Comparison of ENCODE assay signal across 8 cellular contexts in genomic region chr10:63173468-63174227, GRCh38. TPM values are rescaled to one million over a fixed set of nuclear protein-coding genes. Genes with fewer than 3 reads are reported as not detected.
DNase-seq lines count a peak whose midpoint lies in the region; ATAC-seq and TF ChIP-seq lines count a peak whose summit lies in the region.

No MANE protein-coding gene starts in this region.

- H3K9me3 ChIP-seq in mammary epithelial cell (replicated peaks; ENCODE audit: insufficient read depth, low read length): no peaks in the 10 kb centered on the region

- no peaks in the 10 kb centered on the region for H3K27me3 ChIP-seq in mammary epithelial cell (ENCODE audit: insufficient read depth, low read length)

- CTCF ChIA-PET in activated CD8-positive, alpha-beta T cell treated with anti-CD3 and anti-CD28 coated beads, Interleukin-2, amount 10 ng/mL, durations not matched to agents 7 days and 5 days (lab: Charles Lee): interaction anchor here (0.7 to 2.4 kb wide), 4 partner anchors 15 to 547 kb away, joined by 3 to 15 read pairs (median 8); partner anchors contain the start of gene NRBF2
- CTCF ChIA-PET in mammary epithelial cell (lab: Charles Lee; ENCODE audit: low non-redundant PET): no interaction called here

- H3K4me1 Mint-ChIP-seq in activated CD8-positive, alpha-beta T cell treated with anti-CD3 and anti-CD28 coated beads, Interleukin-2, amount 10 ng/mL, durations not matched to agents 7 days and 5 days (ENCODE audit: low read depth): peaks cover 77% of the 10 kb centered on the region

- in situ Hi-C loops in mammary epithelial cell (cut with MboI; ENCODE audit: low sequenced_read_pairs in 2 of 2): no loop called here

- no peaks in the 10 kb centered on the region for H4K20me1 ChIP-seq in mammary epithelial cell (ENCODE audit: insufficient read depth, low read length)

- intact Hi-C loops in mammary epithelial cell (cut with micrococcal nuclease): no loop called here

- H3K36me3 ChIP-seq in mammary epithelial cell (ENCODE audit: insufficient read depth, low read length): peaks cover 30% of the 10 kb centered on the region

- H3K27ac ChIP-seq in mammary epithelial cell (ENCODE audit: insufficient read depth, low read depth, low read length): no peak overlapping the region

- no peak overlapping the region for H2AFZ ChIP-seq in mammary epithelial cell (ENCODE audit: low read depth, low read length)

- dilution Hi-C loops in mammary epithelial cell (cut with HindIII; ENCODE audit: low sequenced_read_pairs): no loop called here

- no peak overlapping the region for H3K4me2 ChIP-seq in mammary epithelial cell (ENCODE audit: insufficient read depth, low read depth, low read length)

- H3K9me3 Mint-ChIP-seq in activated CD8-positive, alpha-beta T cell treated with anti-CD3 and anti-CD28 coated beads, Interleukin-2, amount 10 ng/mL, durations not matched to agents 7 days and 5 days (ENCODE audit: insufficient read depth): no peaks in the 10 kb centered on the region

- H3K4me3 Mint-ChIP-seq in activated CD8-positive, alpha-beta T cell treated with anti-CD3 and anti-CD28 coated beads, Interleukin-2, amount 10 ng/mL, durations not matched to agents 7 days and 5 days: peak overlapping the region; percentile 43

- no peaks in the 10 kb centered on the region for H3K27me3 Mint-ChIP-seq in activated CD8-positive, alpha-beta T cell treated with anti-CD3 and anti-CD28 coated beads, Interleukin-2, amount 10 ng/mL, durations not matched to agents 7 days and 5 days (ENCODE audit: low read depth)

- ATAC-seq in GM19395 (IDR thresholded peaks at IDR 0.05; ENCODE audit: unreplicated experiment) (peak; percentile 100), HG03095 (IDR thresholded peaks at IDR 0.05; ENCODE audit: unreplicated experiment) (peak; percentile 98)
- peak; percentile 95 for ATAC-seq in activated CD8-positive, alpha-beta T cell treated with anti-CD3 and anti-CD28 coated beads, Interleukin-2, amount 10 ng/mL, durations not matched to agents 7 days and 5 days

- BruUV-seq in mammary epithelial cell (replicated peaks; lab: Mats Ljungman, UMichigan): no TSS peak

- H3K4me1 ChIP-seq in mammary epithelial cell (ENCODE audit: insufficient read depth, low read length): no peaks in the 10 kb centered on the region

- WGBS in mammary epithelial cell (ENCODE audit: low coverage, missing lambda C conversion rate): 95% methylated on average over 1 of the region's 1 CpG

- no peaks in the 10 kb centered on the region for H3K79me2 ChIP-seq in mammary epithelial cell (ENCODE audit: insufficient read depth, low read length)

- H3K9ac ChIP-seq in mammary epithelial cell (ENCODE audit: insufficient read depth, low read length): no peak overlapping the region

- H3K27ac Mint-ChIP-seq in activated CD8-positive, alpha-beta T cell treated with anti-CD3 and anti-CD28 coated beads, Interleukin-2, amount 10 ng/mL, durations not matched to agents 7 days and 5 days: peak overlapping the region; percentile 88

- H3K4me3 ChIP-seq in GM08714 (ENCODE audit: low read length): peak overlapping the region; percentile 52; the same call in 1 of the 2 replicates
- H3K4me3 ChIP-seq in mammary epithelial cell (replicated peaks in 1 of 3; ENCODE audit: insufficient read depth in 1 of 3, low read depth in 2 of 3, low read length in 3 of 3): no peak overlapping the region

- POLR2A ChIA-PET in activated CD8-positive, alpha-beta T cell treated with anti-CD3 and anti-CD28 coated beads, Interleukin-2, amount 10 ng/mL, durations not matched to agents 7 days and 5 days (lab: Charles Lee): interaction anchor here (1.4 to 1.9 kb wide), 4 partner anchors 41 to 457 kb away, joined by 3 to 8 read pairs (median 6); partner anchors contain the start of gene NRBF2

- peaks cover 82% of the 10 kb centered on the region for H3K36me3 Mint-ChIP-seq in activated CD8-positive, alpha-beta T cell treated with anti-CD3 and anti-CD28 coated beads, Interleukin-2, amount 10 ng/mL, durations not matched to agents 7 days and 5 days (ENCODE audit: low read depth)

- DNase-seq in activated CD8-positive, alpha-beta T cell treated with anti-CD3 and anti-CD28 coated beads, Interleukin-2, amount 10 ng/mL, durations not matched to agents 7 days and 5 days: no peak
- DNase-seq in HCEC 1CT (no peak), Ammon's horn (ENCODE audit: low spot score) (no peak), mammary epithelial cell (no peak), HPDE6-E6E7 (ENCODE audit: extremely low spot score) (no peak)

- no peak for TF ChIP-seq CTCF in mammary epithelial cell (conservative IDR thresholded peaks at IDR 0.05 in 1 of 2, IDR thresholded peaks at IDR 0.05 in 1 of 2; ENCODE audit: extremely low read depth in 1 of 2, insufficient read depth in 1 of 2, low read depth in 1 of 2, low read length in 2 of 2)

RNA-seq across cellular contexts. Expression of gene NRBF2, which starts 40.5 kb away (rescaled TPM):
- 10 to 100 TPM; 21.8 to 22.6 TPM for total RNA-seq in activated CD8-positive, alpha-beta T cell treated with anti-CD3 and anti-CD28 coated beads, Interleukin-2, amount 10 ng/mL, durations not matched to agents 7 days and 5 days
- total RNA-seq in mammary epithelial cell: 10 to 100 TPM; 32.5 to 45.8 TPM
- polyA plus RNA-seq in mammary epithelial cell: 17.6 TPM
- 14.7 TPM for polyA minus RNA-seq in mammary epithelial cell
